Comparison of ENCODE assay signal across 9 cellular contexts in genomic region chr5:141413540-141414069, GRCh38. TPM values are rescaled to one million over a fixed set of nuclear protein-coding genes. Genes with fewer than 3 reads are reported as not detected.
DNase-seq lines count a peak whose midpoint lies in the region; ATAC-seq and TF ChIP-seq lines count a peak whose summit lies in the region.
"Had no signal": no experiment of that assay in that cellular context is flagged by ENCODE, and none has a peak within 500 bp of the region (broad histone marks: within the 10 kb centered on the region; RNA-seq: fewer than 3 reads in every experiment).

No MANE protein-coding gene starts in this region.

- peak; percentile 18 to 29 (median 22) for ATAC-seq in psoas muscle
- ATAC-seq in GM18870 (IDR thresholded peaks at IDR 0.05; ENCODE audit: unreplicated experiment), result no peak

- intact Hi-C loops in psoas muscle (cut with DNase I), result no loop called here

- peak overlapping the region; percentile 64 for H3K4me3 ChIP-seq in GM12865 (ENCODE audit: low read depth, low read length)
- H3K4me3 ChIP-seq in foreskin fibroblast (ENCODE audit: low read depth in 1 of 2, low read length in 2 of 2), result peak overlapping the region; percentile 51 to 63
- H3K4me3 ChIP-seq in psoas muscle, result peak overlapping the region; percentile 60

- no peak for DNase-seq in GM12865 (ENCODE audit: low read depth)
- DNase-seq in RKO (ENCODE audit: low spot score), result peak; percentile 20
- DNase-seq in foreskin fibroblast, result no peak
- DNase-seq in psoas muscle, result no peak
- no peak for DNase-seq in NCI-H1436 treated with DMSO at 0.1 percent for 48 hours (lab: John Stamatoyannopoulos, UW)
- no peak for DNase-seq in NCI-H774 (lab: John Stamatoyannopoulos, UW)
- DNase-seq in AG08395 (ENCODE audit: low spot score), result no peak
- DNase-seq: NCI-H187 treated with DMSO at 0.1 percent for 48 hours had no signal

- no peak overlapping the region for H3K27ac ChIP-seq in psoas muscle

- H3K27me3 ChIP-seq in psoas muscle (ENCODE audit: insufficient read depth in 3 of 3, low read length in 2 of 3), result peaks cover 0 to 28% (median 0%) of the 10 kb centered on the region in 3 donors

- H3K9me3 ChIP-seq in psoas muscle, result peaks cover 7% of the 10 kb centered on the region

- H3K4me1 ChIP-seq in psoas muscle, result no peaks in the 10 kb centered on the region

- no peak for TF ChIP-seq CTCF in GM12865 (IDR thresholded peaks at IDR 0.05; ENCODE audit: insufficient read depth, low read depth, low read length, missing control alignments)
- TF ChIP-seq CTCF in foreskin fibroblast (IDR thresholded peaks at IDR 0.05; ENCODE audit: low read depth, low read length), result no peak
- TF ChIP-seq CTCF in psoas muscle (IDR thresholded peaks at IDR 0.05), result no peak

- 27 to 29% (median 29%) methylated on average over 25 of the region's 25 CpGs for whole genome bisulfite sequencing in psoas muscle, 3 donors

- H3K36me3 ChIP-seq in psoas muscle (ENCODE audit: insufficient read depth in 1 of 2, low read depth in 1 of 2), result no peaks in the 10 kb centered on the region

RNA-seq across cellular contexts. Expression of gene PCDHGA10, which starts 0.8 kb away (rescaled TPM):
- total RNA-seq in psoas muscle, result 1 to 10 TPM in 3 of 4 donors, under 1 TPM in 1; 0.86 to 3.9 (median 2.8) TPM
- polyA plus RNA-seq in psoas muscle, result under 1 TPM; 0.27 to 0.56 (median 0.39) TPM

RNA-seq across cellular contexts. Expression of gene PCDHGB7, which starts 3.9 kb away (rescaled TPM):
- total RNA-seq in psoas muscle, result 1 to 10 TPM; 3.8 to 7.2 (median 5.7) TPM
- 1 to 10 TPM in 1 of 3 donors, under 1 TPM in 2; 0.70 to 1.1 (median 0.90) TPM for polyA plus RNA-seq in psoas muscle

RNA-seq across cellular contexts. Expression of gene PCDHGB6, which starts 5.8 kb away (rescaled TPM):
- 1 to 10 TPM; 2.0 to 4.1 (median 2.9) TPM for total RNA-seq in psoas muscle
- under 1 TPM; 0.46 to 0.83 (median 0.82) TPM for polyA plus RNA-seq in psoas muscle

RNA-seq across cellular contexts. Expression of gene PCDHGA11, which starts 7.2 kb away (rescaled TPM):
- 1 to 10 TPM in 3 of 4 donors, under 1 TPM in 1; 0.94 to 4.4 (median 2.9) TPM for total RNA-seq in psoas muscle
- under 1 TPM; 0.21 to 0.72 (median 0.45) TPM for polyA plus RNA-seq in psoas muscle

RNA-seq across cellular contexts. Expression of gene PCDHGA9, which starts 11.0 kb away (rescaled TPM):
- 1 to 10 TPM; 1.5 to 3.5 (median 1.9) TPM for total RNA-seq in psoas muscle
- under 1 TPM; 0.11 to 0.42 (median 0.36) TPM for polyA plus RNA-seq in psoas muscle
